ENCODE assay signal across 2 cellular contexts in the genomic region with DNA sequence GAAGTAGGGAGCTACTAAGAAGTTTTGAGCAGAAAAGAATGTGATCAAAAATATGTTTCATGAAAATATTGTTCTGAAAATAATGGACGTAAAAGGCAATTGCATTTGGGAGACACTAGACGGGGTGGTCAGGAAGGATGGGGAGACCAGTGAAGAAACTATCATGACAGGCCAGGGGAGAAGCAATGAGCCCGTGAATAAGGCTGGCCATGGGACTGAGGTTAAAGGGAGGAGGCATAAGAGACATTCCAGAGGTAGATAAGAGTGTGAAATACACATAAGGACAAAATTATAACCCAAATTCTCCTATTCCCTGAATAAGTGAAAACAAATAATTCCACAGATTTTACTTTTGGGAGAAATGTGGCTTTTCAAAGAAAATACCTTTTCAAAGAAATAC.
TF ChIP-seq lines count a peak whose summit lies in the region.

No MANE protein-coding gene starts in this region.

TF ChIP-seq in A549, 52 proteins besides CTCF, POLR2A, EP300 and RAD21 (continued from another document):
- TF ChIP-seq, protein P1, sequence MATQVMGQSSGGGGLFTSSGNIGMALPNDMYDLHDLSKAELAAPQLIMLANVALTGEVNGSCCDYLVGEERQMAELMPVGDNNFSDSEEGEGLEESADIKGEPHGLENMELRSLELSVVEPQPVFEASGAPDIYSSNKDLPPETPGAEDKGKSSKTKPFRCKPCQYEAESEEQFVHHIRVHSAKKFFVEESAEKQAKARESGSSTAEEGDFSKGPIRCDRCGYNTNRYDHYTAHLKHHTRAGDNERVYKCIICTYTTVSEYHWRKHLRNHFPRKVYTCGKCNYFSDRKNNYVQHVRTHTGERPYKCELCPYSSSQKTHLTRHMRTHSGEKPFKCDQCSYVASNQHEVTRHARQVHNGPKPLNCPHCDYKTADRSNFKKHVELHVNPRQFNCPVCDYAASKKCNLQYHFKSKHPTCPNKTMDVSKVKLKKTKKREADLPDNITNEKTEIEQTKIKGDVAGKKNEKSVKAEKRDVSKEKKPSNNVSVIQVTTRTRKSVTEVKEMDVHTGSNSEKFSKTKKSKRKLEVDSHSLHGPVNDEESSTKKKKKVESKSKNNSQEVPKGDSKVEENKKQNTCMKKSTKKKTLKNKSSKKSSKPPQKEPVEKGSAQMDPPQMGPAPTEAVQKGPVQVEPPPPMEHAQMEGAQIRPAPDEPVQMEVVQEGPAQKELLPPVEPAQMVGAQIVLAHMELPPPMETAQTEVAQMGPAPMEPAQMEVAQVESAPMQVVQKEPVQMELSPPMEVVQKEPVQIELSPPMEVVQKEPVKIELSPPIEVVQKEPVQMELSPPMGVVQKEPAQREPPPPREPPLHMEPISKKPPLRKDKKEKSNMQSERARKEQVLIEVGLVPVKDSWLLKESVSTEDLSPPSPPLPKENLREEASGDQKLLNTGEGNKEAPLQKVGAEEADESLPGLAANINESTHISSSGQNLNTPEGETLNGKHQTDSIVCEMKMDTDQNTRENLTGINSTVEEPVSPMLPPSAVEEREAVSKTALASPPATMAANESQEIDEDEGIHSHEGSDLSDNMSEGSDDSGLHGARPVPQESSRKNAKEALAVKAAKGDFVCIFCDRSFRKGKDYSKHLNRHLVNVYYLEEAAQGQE (IDR thresholded peaks at IDR 0.05), result no peak
- no peak for TF ChIP-seq CHD4 (IDR thresholded peaks at IDR 0.05; ENCODE audit: borderline replicate concordance)
- no peak for TF ChIP-seq PHF8 (IDR thresholded peaks at IDR 0.05; ENCODE audit: borderline replicate concordance, low read depth)
- no peak for TF ChIP-seq HOXA7 (CRISPR knock-in tag; IDR thresholded peaks at IDR 0.05)
- TF ChIP-seq RFX5 (IDR thresholded peaks at IDR 0.05), result no peak
- TF ChIP-seq, protein P2, sequence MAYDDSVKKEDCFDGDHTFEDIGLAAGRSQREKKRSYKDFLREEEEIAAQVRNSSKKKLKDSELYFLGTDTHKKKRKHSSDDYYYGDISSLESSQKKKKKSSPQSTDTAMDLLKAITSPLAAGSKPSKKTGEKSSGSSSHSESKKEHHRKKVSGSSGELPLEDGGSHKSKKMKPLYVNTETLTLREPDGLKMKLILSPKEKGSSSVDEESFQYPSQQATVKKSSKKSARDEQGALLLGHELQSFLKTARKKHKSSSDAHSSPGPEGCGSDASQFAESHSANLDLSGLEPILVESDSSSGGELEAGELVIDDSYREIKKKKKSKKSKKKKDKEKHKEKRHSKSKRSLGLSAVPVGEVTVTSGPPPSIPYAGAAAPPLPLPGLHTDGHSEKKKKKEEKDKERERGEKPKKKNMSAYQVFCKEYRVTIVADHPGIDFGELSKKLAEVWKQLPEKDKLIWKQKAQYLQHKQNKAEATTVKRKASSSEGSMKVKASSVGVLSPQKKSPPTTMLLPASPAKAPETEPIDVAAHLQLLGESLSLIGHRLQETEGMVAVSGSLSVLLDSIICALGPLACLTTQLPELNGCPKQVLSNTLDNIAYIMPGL (CRISPR knock-in tag; IDR thresholded peaks at IDR 0.05; ENCODE audit: borderline replicate concordance), result no peak
- TF ChIP-seq, protein P3, sequence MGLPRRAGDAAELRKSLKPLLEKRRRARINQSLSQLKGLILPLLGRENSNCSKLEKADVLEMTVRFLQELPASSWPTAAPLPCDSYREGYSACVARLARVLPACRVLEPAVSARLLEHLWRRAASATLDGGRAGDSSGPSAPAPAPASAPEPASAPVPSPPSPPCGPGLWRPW (IDR thresholded peaks at IDR 0.05), result no peak
- TF ChIP-seq TP53 (CRISPR knock-in tag; IDR thresholded peaks at IDR 0.05), result no peak
- no peak for TF ChIP-seq NPAS2 (CRISPR knock-in tag; IDR thresholded peaks at IDR 0.05; ENCODE audit: borderline replicate concordance)
- TF ChIP-seq MAZ (IDR thresholded peaks at IDR 0.05; ENCODE audit: borderline replicate concordance, low read depth, low read length), result no peak
- TF ChIP-seq HOXB13 (CRISPR knock-in tag; IDR thresholded peaks at IDR 0.05; ENCODE audit: low read depth), result no peak
- TF ChIP-seq RARB (CRISPR knock-in tag; IDR thresholded peaks at IDR 0.05), result no peak
- no peak for TF ChIP-seq ZNF302 (CRISPR knock-in tag; IDR thresholded peaks at IDR 0.05)
- TF ChIP-seq MYC (IDR thresholded peaks at IDR 0.05; ENCODE audit: borderline replicate concordance, low read length), result no peak

TF ChIP-seq in HCT116, 20 proteins besides CTCF, POLR2A, EP300 and RAD21 (continued from another document):
- TF ChIP-seq, protein P1 (IDR thresholded peaks at IDR 0.05; ENCODE audit: low read depth), result no peak
- TF ChIP-seq ZFX (IDR thresholded peaks at IDR 0.05) (no peak), EGR1 (IDR thresholded peaks at IDR 0.05; ENCODE audit: low read depth) (no peak), POLR2AphosphoS5 (IDR thresholded peaks at IDR 0.05; ENCODE audit: low read depth, low read length) (no peak), EZH2phosphoT487 (IDR thresholded peaks at IDR 0.05; ENCODE audit: borderline replicate concordance) (no peak), ELF1 (IDR thresholded peaks at IDR 0.05; ENCODE audit: borderline replicate concordance, low read depth) (no peak), SP1 (IDR thresholded peaks at IDR 0.05; ENCODE audit: low read depth) (no peak), EZH2 (IDR thresholded peaks at IDR 0.05) (no peak), YY1 (IDR thresholded peaks at IDR 0.05; ENCODE audit: extremely low read depth, insufficient replicate concordance, low read depth, low read length) (no peak), CBX3 (IDR thresholded peaks at IDR 0.05; ENCODE audit: low read depth) (no peak)
- TF ChIP-seq, protein P4, sequence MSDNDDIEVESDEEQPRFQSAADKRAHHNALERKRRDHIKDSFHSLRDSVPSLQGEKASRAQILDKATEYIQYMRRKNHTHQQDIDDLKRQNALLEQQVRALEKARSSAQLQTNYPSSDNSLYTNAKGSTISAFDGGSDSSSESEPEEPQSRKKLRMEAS (IDR thresholded peaks at IDR 0.05), result no peak
